ENCODE assay signal across 20 cellular contexts in the genomic region with DNA sequence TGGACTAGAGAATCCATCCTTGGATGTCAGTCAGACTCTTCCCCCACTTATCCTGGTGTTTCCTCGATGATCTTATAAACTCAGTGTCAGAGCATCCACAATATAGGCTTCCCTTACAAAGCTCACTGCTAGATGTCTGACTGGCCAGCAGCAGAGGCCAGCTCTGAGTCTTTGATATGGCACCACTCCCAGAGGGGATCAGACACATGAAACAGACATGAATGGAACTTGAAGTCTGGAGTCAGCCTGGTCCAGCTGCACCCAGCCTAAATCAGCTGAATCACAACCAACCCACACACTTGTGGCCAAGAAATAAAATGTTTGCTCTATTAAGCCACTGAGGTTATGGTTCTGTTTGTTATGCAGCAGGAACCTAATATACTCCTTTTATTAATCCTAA.
DNase-seq lines count a peak whose midpoint lies in the region; ATAC-seq lines count a peak whose summit lies in the region.
"Had no signal": no experiment of that assay in that cellular context is flagged by ENCODE, and none has a peak within 500 bp of the region (broad histone marks: within the 10 kb centered on the region; RNA-seq: fewer than 3 reads in every experiment).

No MANE protein-coding gene starts in this region.

- DNase-seq in left ventricle myocardium superior (no peak), right cardiac atrium (no peak), adipocyte (ENCODE audit: low read depth) (peak; percentile 50), fibroblast of the conjunctiva (ENCODE audit: low read depth) (peak; percentile 12), NCI-H1417 treated with DMSO at 0.1 percent for 48 hours (lab: John Stamatoyannopoulos, UW) (no peak)
- DNase-seq: activated CD8-positive, alpha-beta memory T cell treated with anti-CD3 and anti-CD28 coated beads, Interleukin-2, amount 50 U/mL, for 4 hours; activated naive CD4-positive, alpha-beta T cell; esophagus squamous epithelium; GOT3; KBM-7; NCI-H1105 treated with DMSO at 0.1 percent for 48 hours; NCI-H2171 treated with DMSO at 0.1 percent for 48 hours; stimulated activated naive CD4-positive, alpha-beta T cell; trophoblast cell had no signal

- H3K27me3 ChIP-seq in right cardiac atrium (ENCODE audit: control insufficient read depth, insufficient read depth) (no peaks in the 10 kb centered on the region), adipocyte (replicated peaks; ENCODE audit: control insufficient read depth, insufficient read depth, low read length) (no peaks in the 10 kb centered on the region)
- H3K27me3 ChIP-seq: esophagus squamous epithelium had no signal

- WGBS in right cardiac atrium = 68% methylated on average over 1 of the region's 1 CpG

- no peak overlapping the region for H3K27ac ChIP-seq in right cardiac atrium (ENCODE audit: low read length)
- H3K27ac ChIP-seq: A549, esophagus squamous epithelium, HL-60 had no signal

- ATAC-seq in left ventricle myocardium superior (peak; percentile 66), right cardiac atrium (no peak), HG02588 (IDR thresholded peaks at IDR 0.05; ENCODE audit: unreplicated experiment) (no peak), GM18502 (IDR thresholded peaks at IDR 0.05; ENCODE audit: poor library complexity, unreplicated experiment) (no peak), GM21723 (IDR thresholded peaks at IDR 0.05; ENCODE audit: unreplicated experiment) (no peak)
- ATAC-seq: A549, Right ventricle myocardium inferior had no signal

- H3K4me1 ChIP-seq in right cardiac atrium (ENCODE audit: control insufficient read depth, insufficient read depth, low read length) (peaks cover 2% of the 10 kb centered on the region), adipocyte (ENCODE audit: control insufficient read depth, insufficient read depth, low read length) (peaks cover 11% of the 10 kb centered on the region)

- H3K9me3 ChIP-seq in right cardiac atrium (ENCODE audit: control insufficient read depth, low read length) = no peaks in the 10 kb centered on the region
- peaks cover 5% of the 10 kb centered on the region for H3K9me3 ChIP-seq in adipocyte (ENCODE audit: control insufficient read depth, low read length)

- H3K36me3 ChIP-seq in adipocyte (ENCODE audit: control insufficient read depth, insufficient read depth, low read length, severe bottlenecking) = no peaks in the 10 kb centered on the region
- H3K36me3 ChIP-seq: esophagus squamous epithelium had no signal

- H3K4me3 ChIP-seq in right cardiac atrium (ENCODE audit: low read length) (no peak overlapping the region), adipocyte (ENCODE audit: low read length) (no peak overlapping the region)
- H3K4me3 ChIP-seq: A549, esophagus squamous epithelium had no signal

- intact Hi-C loops in left ventricle myocardium superior (cut with micrococcal nuclease) (no loop called here), right cardiac atrium (cut with DNase I) (no loop called here)

- no peak overlapping the region for H3K9ac ChIP-seq in adipocyte (ENCODE audit: low read length)

Comparison
In these comparisons a context has a peak if more than half of its experiments do, and no peak if none do; other contexts are left out.
1. DNase-seq: peak in adipocyte (single experiment) and fibroblast of the conjunctiva (single experiment); none in left ventricle myocardium superior (single experiment), right cardiac atrium (0 of 3) and NCI-H1417 treated with DMSO at 0.1 percent for 48 hours (single experiment).